ENCODE assay signal across 7 cellular contexts in genomic region chr1:33158366-33158765, GRCh38.
"Had no signal": no experiment of that assay in that cellular context is flagged by ENCODE, and none has a peak within 500 bp of the region (broad histone marks: within the 10 kb centered on the region; RNA-seq: fewer than 3 reads in every experiment).

No MANE protein-coding gene starts in this region.

- FAIRE-seq: HTR-8/SVneo had no signal

- H3K4me3 Mint-ChIP-seq: IgD-negative memory B cell had no signal

- DNase-seq: IMR-90, KBM-7, KG1 had no signal

- H3K9ac ChIP-seq: KMS-11 had no signal

- H3K4me2 ChIP-seq: KMS-11 had no signal

- H3K9me3 Mint-ChIP-seq: IgD-negative memory B cell had no signal

- H3K27ac ChIP-seq: HL-60, KMS-11 had no signal

- H3K27me3 Mint-ChIP-seq: IgD-negative memory B cell had no signal
